Comparison of ENCODE assay signal across 8 cellular contexts in genomic region chr14:22545842-22546721, GRCh38. TPM values are rescaled to one million over a fixed set of nuclear protein-coding genes. Genes with fewer than 3 reads are reported as not detected.
DNase-seq lines count a peak whose midpoint lies in the region; FAIRE-seq and TF ChIP-seq lines count a peak whose summit lies in the region.

No MANE protein-coding gene starts in this region.

- peak overlapping the region in 1 of 10 experiments; percentile 16; a peak in 1 of 20 replicates for H3K4me3 ChIP-seq in BLaER1 treated with 17β-estradiol and CSF1 and Interleukin-3, amounts not matched to agents 10 nM and 100 nM
- H3K4me3 ChIP-seq in SJSA1 (no peak overlapping the region), endodermal cell (ENCODE audit: low read length) (no peak overlapping the region), neuron (ENCODE audit: low read length) (no peak overlapping the region), Caco-2 (ENCODE audit: low read depth, low read length) (no peak overlapping the region), prostate gland (no peak overlapping the region)

- TF ChIP-seq POLR2A in GM12891 (IDR thresholded peaks at IDR 0.05; ENCODE audit: low read depth, low read length) (no peak), prostate gland (IDR thresholded peaks at IDR 0.05) (no peak)

- peaks cover 0 to 87% (median 22%) of the 10 kb centered on the region in 11 experiments; a peak in 12 of 22 replicates for H3K36me3 ChIP-seq in BLaER1 treated with 17β-estradiol and CSF1 and Interleukin-3, amounts not matched to agents 10 nM and 100 nM
- H3K36me3 ChIP-seq in SJSA1: peaks cover 17% of the 10 kb centered on the region
- H3K36me3 ChIP-seq in endodermal cell (ENCODE audit: control insufficient read depth, insufficient read depth, low read length): no peaks in the 10 kb centered on the region
- H3K36me3 ChIP-seq in neuron (ENCODE audit: insufficient read depth, low read length): no peaks in the 10 kb centered on the region
- H3K36me3 ChIP-seq in Caco-2 (ENCODE audit: control insufficient read depth, insufficient read depth, low read length): no peaks in the 10 kb centered on the region
- H3K36me3 ChIP-seq in prostate gland: no peaks in the 10 kb centered on the region

- peak; percentile 18 for TF ChIP-seq CTCF in endodermal cell (conservative IDR thresholded peaks at IDR 0.05)
- TF ChIP-seq CTCF in Caco-2 (IDR thresholded peaks at IDR 0.05; ENCODE audit: insufficient read depth in 1 of 2, low read depth in 1 of 2, low read length in 1 of 2, severe bottlenecking in 1 of 2, unreplicated experiment in 1 of 2): no peak
- TF ChIP-seq CTCF in prostate gland (IDR thresholded peaks at IDR 0.05): no peak
- TF ChIP-seq CTCF in GM13976 (IDR thresholded peaks at IDR 0.05; ENCODE audit: borderline replicate concordance, control extremely low read depth, extremely low read depth, insufficient read depth, missing control alignments): no peak

- peaks cover 47 to 100% (median 99%) of the 10 kb centered on the region in 10 experiments for H3K4me1 ChIP-seq in BLaER1 treated with 17β-estradiol and CSF1 and Interleukin-3, amounts not matched to agents 10 nM and 100 nM
- peaks cover 67% of the 10 kb centered on the region for H3K4me1 ChIP-seq in SJSA1 (replicated peaks)
- H3K4me1 ChIP-seq in endodermal cell (ENCODE audit: control insufficient read depth, insufficient read depth, low read length): peaks cover 20% of the 10 kb centered on the region
- peaks cover 8% of the 10 kb centered on the region for H3K4me1 ChIP-seq in neuron (ENCODE audit: insufficient read depth, low read length)
- H3K4me1 ChIP-seq in Caco-2: peaks cover 33% of the 10 kb centered on the region
- no peaks in the 10 kb centered on the region for H3K4me1 ChIP-seq in prostate gland (replicated peaks)

- H3K4me1 Mint-ChIP-seq in endodermal cell (peaks cover 39% of the 10 kb centered on the region), Caco-2 (ENCODE audit: low read depth, unreplicated experiment) (peaks cover 13% of the 10 kb centered on the region)

- H3K9me3 ChIP-seq in BLaER1 treated with 17β-estradiol and CSF1 and Interleukin-3, amounts not matched to agents 10 nM and 100 nM (replicated peaks in 1 of 11): no peaks in the 10 kb centered on the region
- H3K9me3 ChIP-seq in SJSA1 (replicated peaks): no peaks in the 10 kb centered on the region
- H3K9me3 ChIP-seq in endodermal cell (ENCODE audit: control insufficient read depth, low read length): no peaks in the 10 kb centered on the region
- no peaks in the 10 kb centered on the region for H3K9me3 ChIP-seq in neuron (ENCODE audit: low read length)
- H3K9me3 ChIP-seq in Caco-2: no peaks in the 10 kb centered on the region
- no peaks in the 10 kb centered on the region for H3K9me3 ChIP-seq in prostate gland

- H3K9ac ChIP-seq in BLaER1 treated with 17β-estradiol and CSF1 and Interleukin-3, amounts not matched to agents 10 nM and 100 nM: peak overlapping the region in 10 of 11 experiments; percentile 21 to 77 (median 48); a peak in 15 of 22 replicates
- no peak overlapping the region for H3K9ac ChIP-seq in endodermal cell (ENCODE audit: extremely low read depth, low read length, poor library complexity, severe bottlenecking)

- in situ Hi-C loops in GM13976 (cut with MboI; ENCODE audit: low sequenced_read_pairs, unreplicated experiment): no loop called here

- no TSS peak for BruUV-seq in Caco-2 (replicated peaks; lab: Mats Ljungman, UMichigan)

- H2AFZ ChIP-seq in neuron (ENCODE audit: low read depth, low read length): peak overlapping the region; percentile 44

- H4K20me1 ChIP-seq in BLaER1 treated with 17β-estradiol and CSF1 and Interleukin-3, amounts not matched to agents 10 nM and 100 nM: no peaks in the 10 kb centered on the region

- peak overlapping the region in 9 of 11 experiments; percentile 55 to 100 (median 100); a peak in 18 of 22 replicates for H3K27ac ChIP-seq in BLaER1 treated with 17β-estradiol and CSF1 and Interleukin-3, amounts not matched to agents 10 nM and 100 nM
- H3K27ac ChIP-seq in SJSA1 (peak overlapping the region; percentile 90), endodermal cell (ENCODE audit: low read depth, low read length) (no peak overlapping the region), prostate gland (peak overlapping the region in 1 of 2 donors; percentile 31)

- H3K27me3 Mint-ChIP-seq in endodermal cell (ENCODE audit: insufficient read depth) (no peaks in the 10 kb centered on the region), Caco-2 (ENCODE audit: insufficient read depth, unreplicated experiment) (no peaks in the 10 kb centered on the region)

- 43 to 44% methylated on average over 5 to 9 of the region's 9 CpGs for WGBS in endodermal cell (ENCODE audit: insufficient coverage in 1 of 2, insufficient read length in 1 of 2), 2 experiments
- 48% methylated on average over 9 of the region's 9 CpGs for WGBS in prostate gland

- H3K27ac Mint-ChIP-seq in endodermal cell: peak overlapping the region; percentile 79
- no peak overlapping the region for H3K27ac Mint-ChIP-seq in Caco-2 (ENCODE audit: unreplicated experiment)

- peak; percentile 97 to 99 for DNase-seq in SJSA1 (ENCODE audit: low read depth in 1 of 2, low spot score in 2 of 2)
- DNase-seq in endodermal cell: peak; percentile 63
- no peak for DNase-seq in Caco-2
- DNase-seq in GM12891 (ENCODE audit: insufficient read length, low spot score): no peak
- no peak for DNase-seq in prostate gland (ENCODE audit: low spot score)
- no peak for DNase-seq in GM13976 (ENCODE audit: low spot score)

- FAIRE-seq in GM12891 (lab: Jason Lieb, UNC): no peak

- POLR2A ChIA-PET in Caco-2 (lab: Charles Lee): no interaction called here

- H3K4me3 Mint-ChIP-seq in endodermal cell (no peak overlapping the region), Caco-2 (ENCODE audit: unreplicated experiment) (no peak overlapping the region)

- no peaks in the 10 kb centered on the region for H3K9me3 Mint-ChIP-seq in endodermal cell
- no peaks in the 10 kb centered on the region for H3K9me3 Mint-ChIP-seq in Caco-2 (ENCODE audit: unreplicated experiment)

- H3K36me3 Mint-ChIP-seq in endodermal cell (ENCODE audit: low read depth) (no peaks in the 10 kb centered on the region), Caco-2 (ENCODE audit: insufficient read depth, unreplicated experiment) (peaks cover 12% of the 10 kb centered on the region)

- intact Hi-C loops in Caco-2 (cut with micrococcal nuclease; ENCODE audit: unreplicated experiment) (no loop called here), prostate gland (cut with DNase I) (no loop called here)

- no peaks in the 10 kb centered on the region for H3K27me3 ChIP-seq in BLaER1 treated with 17β-estradiol and CSF1 and Interleukin-3, amounts not matched to agents 10 nM and 100 nM
- H3K27me3 ChIP-seq in SJSA1 (replicated peaks): no peaks in the 10 kb centered on the region
- no peaks in the 10 kb centered on the region for H3K27me3 ChIP-seq in endodermal cell (ENCODE audit: control insufficient read depth, insufficient read depth, low read length, poor library complexity, severe bottlenecking)
- H3K27me3 ChIP-seq in neuron (ENCODE audit: insufficient read depth, low read length): no peaks in the 10 kb centered on the region
- H3K27me3 ChIP-seq in Caco-2 (replicated peaks; ENCODE audit: control insufficient read depth, insufficient read depth, low read length): no peaks in the 10 kb centered on the region
- no peaks in the 10 kb centered on the region for H3K27me3 ChIP-seq in prostate gland (replicated peaks; ENCODE audit: insufficient read depth)

- CTCF ChIA-PET in Caco-2 (lab: Charles Lee): interaction anchor here (1.2 to 1.7 kb wide), 2 partner anchors 15 to 24 kb away, joined by 3 to 6 read pairs; no protein-coding TSS in a partner anchor

- peak overlapping the region; percentile 65 to 97 (median 87) for H3K4me2 ChIP-seq in BLaER1 treated with 17β-estradiol and CSF1 and Interleukin-3, amounts not matched to agents 10 nM and 100 nM

TF ChIP-seq in GM12891, 5 proteins besides CTCF, POLR2A, EP300 and RAD21:
- no peak for TF ChIP-seq PAX5 (IDR thresholded peaks at IDR 0.05; ENCODE audit: insufficient read depth, low read length, severe bottlenecking)
- TF ChIP-seq SPI1 (IDR thresholded peaks at IDR 0.05; ENCODE audit: low read depth, low read length): no peak
- no peak for TF ChIP-seq TAF1 (IDR thresholded peaks at IDR 0.05; ENCODE audit: low read depth, low read length)
- TF ChIP-seq POU2F2 (IDR thresholded peaks at IDR 0.05; ENCODE audit: low read depth, low read length): no peak
- TF ChIP-seq POLR2AphosphoS5 (IDR thresholded peaks at IDR 0.05; ENCODE audit: low read depth, low read length): no peak

RNA-seq across cellular contexts. Expression of gene DAD1, which starts 42.9 kb away (rescaled TPM):
- 282 and 328 TPM in 2 replicates for total RNA-seq in SJSA1 (2014; rRNA removed; shearing (Covaris generic))
- total RNA-seq in endodermal cell (100 to 1,000 TPM; 176 to 193 TPM), Caco-2 (2022) (151 and 160 TPM in 2 replicates), prostate gland (100 to 1,000 TPM; 231 to 289 TPM)
- polyA plus RNA-seq in endodermal cell (2013, experiment 1 of 2): 241 TPM
- polyA plus RNA-seq in endodermal cell (2013, experiment 2 of 2): 234 TPM
- polyA plus RNA-seq in GM12891 (2012; ENCODE audit: low read depth, missing spikeins): 280 TPM

RNA-seq across cellular contexts. Expression of gene ABHD4, which starts 52.0 kb away (rescaled TPM):
- total RNA-seq in SJSA1 (2014; rRNA removed; shearing (Covaris generic)): 7.1 and 7.3 TPM in 2 replicates
- 10 to 100 TPM; 68.3 to 77.7 TPM for total RNA-seq in endodermal cell
- polyA plus RNA-seq in endodermal cell (2013, experiment 1 of 2): 18.7 TPM
- polyA plus RNA-seq in endodermal cell (2013, experiment 2 of 2): 15.9 TPM
- 64.5 and 73.5 TPM in 2 replicates for total RNA-seq in Caco-2 (2022)
- 7.3 TPM for polyA plus RNA-seq in GM12891 (2012; ENCODE audit: low read depth, missing spikeins)
- total RNA-seq in prostate gland: 100 to 1,000 TPM in 1 of 2 donors, 10 to 100 TPM in 1; 25.9 to 116 TPM

Comparison
In these comparisons a context has a peak if more than half of its experiments do, and no peak if none do; other contexts are left out.
1. DNase-seq: peak in SJSA1 (2 of 2) and endodermal cell (single experiment); none in Caco-2 (0 of 2), GM12891 (single experiment), prostate gland (single experiment) and GM13976 (single experiment).